ENCODE assay signal across 18 cellular contexts in the genomic region with DNA sequence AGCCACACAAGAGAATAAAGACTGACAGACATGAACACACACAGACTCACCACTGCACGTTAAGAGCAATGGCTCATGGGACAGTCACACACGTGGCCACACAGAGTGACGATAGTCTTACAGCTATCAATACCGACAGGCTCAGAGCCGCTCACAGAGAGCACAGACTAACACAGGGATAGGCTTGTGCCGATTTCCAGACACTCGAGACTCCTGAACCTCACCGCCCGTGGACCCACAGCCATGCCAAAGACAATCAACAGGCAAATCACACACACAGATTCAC. TPM values are rescaled to one million over a fixed set of nuclear protein-coding genes. Genes with fewer than 3 reads are reported as not detected.
DNase-seq lines count a peak whose midpoint lies in the region; ATAC-seq, FAIRE-seq and TF ChIP-seq lines count a peak whose summit lies in the region.
"Had no signal": no experiment of that assay in that cellular context is flagged by ENCODE, and none has a peak within 500 bp of the region (broad histone marks: within the 10 kb centered on the region; RNA-seq: fewer than 3 reads in every experiment).

No MANE protein-coding gene starts in this region.

- no peak overlapping the region for H3K4me3 ChIP-seq in SK-N-MC
- no peak overlapping the region for H3K4me3 ChIP-seq in kidney (ENCODE audit: low read length in 2 of 2)

- no peaks in the 10 kb centered on the region for H3K4me1 ChIP-seq in kidney (ENCODE audit: control insufficient read depth in 1 of 2, insufficient read depth in 1 of 2, low read depth in 1 of 2, low read length in 2 of 2)

- peak; percentile 5 for DNase-seq in 8988T
- no peak for DNase-seq in SK-N-MC (ENCODE audit: low read depth, low spot score)
- DNase-seq in kidney: peak; percentile 13
- DNase-seq in NCI-H2227 treated with DMSO at 0.1 percent for 48 hours (lab: John Stamatoyannopoulos, UW): no peak
- no peak for DNase-seq in effector memory CD8-positive, alpha-beta T cell
- DNase-seq in NCI-H1105 treated with DMSO at 0.1 percent for 48 hours (lab: John Stamatoyannopoulos, UW): no peak
- DNase-seq: DMS 273 treated with DMSO at 0.1 percent for 48 hours, GF-D8, GOT3, NCI-H1105, NCI-H1694 treated with DMSO at 0.1 percent for 48 hours, NCI-H69, OCI-M1, SHP77 treated with DMSO at 0.1 percent for 48 hours had no signal

- H3K9me3 Mint-ChIP-seq in effector memory CD8-positive, alpha-beta T cell: no peaks in the 10 kb centered on the region

- H3K9me3 ChIP-seq in SK-N-MC (ENCODE audit: low read depth, low read length) (no peaks in the 10 kb centered on the region), kidney (ENCODE audit: control insufficient read depth in 1 of 2, low read length in 2 of 2) (no peaks in the 10 kb centered on the region)

- no peak for FAIRE-seq in kidney (lab: Jason Lieb, UNC)
- FAIRE-seq: GM12891 had no signal

- no peak overlapping the region for H3K4me3 Mint-ChIP-seq in effector memory CD8-positive, alpha-beta T cell

- peaks cover 5% of the 10 kb centered on the region; the same call in 1 of the 2 replicates for H3K36me3 ChIP-seq in SK-N-MC (ENCODE audit: insufficient read depth, low read length)
- no peaks in the 10 kb centered on the region for H3K36me3 ChIP-seq in kidney (ENCODE audit: control insufficient read depth in 1 of 2, insufficient read depth in 2 of 2, low read length in 2 of 2)

- intact Hi-C loops in kidney (cut with DNase I): no loop called here

- H3K9ac ChIP-seq in SK-N-MC (ENCODE audit: insufficient read length): no peak overlapping the region
- H3K9ac ChIP-seq in kidney (ENCODE audit: low read length in 2 of 2): no peak overlapping the region

- H3K36me3 Mint-ChIP-seq in effector memory CD8-positive, alpha-beta T cell (ENCODE audit: insufficient read depth): peaks cover 3% of the 10 kb centered on the region

- no peak for ATAC-seq in effector memory CD8-positive, alpha-beta T cell (replicated peaks)

- H3K27ac ChIP-seq in SK-N-MC (0 out of 2 replicates have a peak overlapping the region, but pooled peaks have one; percentile 5), kidney (ENCODE audit: low read depth in 2 of 2, low read length in 2 of 2) (no peak overlapping the region)
- H3K27ac ChIP-seq: C4-2B had no signal

- H3K27ac Mint-ChIP-seq in effector memory CD8-positive, alpha-beta T cell: no peak overlapping the region

- no peak for TF ChIP-seq CTCF in kidney (IDR thresholded peaks at IDR 0.05; ENCODE audit: borderline replicate concordance, extremely low read depth, insufficient read depth)

- H3K27me3 Mint-ChIP-seq in effector memory CD8-positive, alpha-beta T cell: no peaks in the 10 kb centered on the region

- H3K4me1 Mint-ChIP-seq in effector memory CD8-positive, alpha-beta T cell (ENCODE audit: low read depth in 2 of 2): peaks cover 19 to 25% of the 10 kb centered on the region in 2 donors

RNA-seq across cellular contexts. Expression of gene SLC38A5, which starts 0.7 kb away (rescaled TPM):
- total RNA-seq in kidney: 8.3 TPM
- 2.9 TPM for polyA plus RNA-seq in kidney (ENCODE audit: insufficient read depth, low read depth, low replicate concordance)

RNA-seq across cellular contexts. Expression of gene FTSJ1, which starts 5.2 kb away (rescaled TPM):
- 33.9 TPM for total RNA-seq in kidney
- 30.6 TPM for polyA plus RNA-seq in kidney (ENCODE audit: insufficient read depth, low read depth, low replicate concordance)

RNA-seq across cellular contexts. Expression of gene PORCN, which starts 38.0 kb away (rescaled TPM):
- total RNA-seq in kidney: 8.9 TPM
- polyA plus RNA-seq in kidney (ENCODE audit: insufficient read depth, low read depth, low replicate concordance): 11.7 TPM

RNA-seq across cellular contexts. Expression of gene EBP, which starts 50.8 kb away (rescaled TPM):
- 33.8 TPM for total RNA-seq in kidney
- 164 TPM for polyA plus RNA-seq in kidney (ENCODE audit: insufficient read depth, low read depth, low replicate concordance)

RNA-seq across cellular contexts. Expression of gene SSX4B, which starts 59.0 kb away (rescaled TPM):
- not detected for total RNA-seq in kidney
- not detected for polyA plus RNA-seq in kidney (ENCODE audit: insufficient read depth, low read depth, low replicate concordance)
- total RNA-seq: A673, LHCN-M2 had no signal

Comparison
In these comparisons a context has a peak if more than half of its experiments do, and no peak if none do; other contexts are left out.
1. DNase-seq: peak in 8988T (single experiment) and kidney (single experiment); none in SK-N-MC (single experiment), NCI-H2227 treated with DMSO at 0.1 percent for 48 hours (single experiment), effector memory CD8-positive, alpha-beta T cell (0 of 3) and NCI-H1105 treated with DMSO at 0.1 percent for 48 hours (single experiment).